Comparison of ENCODE assay signal across 7 cellular contexts in the genomic region with DNA sequence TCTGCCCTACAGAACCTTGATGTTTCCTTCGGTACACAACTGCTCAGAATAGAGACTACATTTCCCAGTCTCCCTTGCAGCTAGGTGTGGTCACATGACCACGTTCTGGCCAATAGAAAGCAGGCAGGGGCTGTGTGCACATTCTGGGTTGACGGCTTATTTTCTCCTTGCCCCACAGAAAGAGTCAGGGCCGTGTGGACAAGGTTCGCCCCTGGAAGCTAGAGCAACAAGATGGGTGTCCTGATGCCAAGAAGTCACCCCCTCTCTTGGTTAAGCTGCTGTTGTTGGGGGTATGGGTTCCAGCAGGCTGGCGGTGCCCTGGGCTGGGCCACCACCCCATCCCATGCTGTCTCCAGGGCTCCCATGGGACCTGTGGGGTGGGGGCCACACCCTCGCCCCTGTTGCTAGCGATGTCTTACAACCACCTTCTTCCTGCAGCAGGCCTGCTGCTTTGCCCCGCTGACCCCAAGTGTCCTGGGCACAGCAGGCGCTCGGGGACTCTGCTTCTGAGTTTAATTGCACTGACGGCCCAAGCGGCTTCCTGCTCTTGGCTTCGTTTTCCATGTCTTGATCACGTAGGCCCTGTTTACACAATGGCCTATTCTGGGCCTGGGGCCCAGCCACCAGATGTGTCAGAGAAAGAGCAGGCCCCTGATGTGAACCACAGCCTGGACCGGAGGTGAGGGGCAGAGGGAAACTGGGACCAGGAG. TPM values are rescaled to one million over a fixed set of nuclear protein-coding genes. Genes with fewer than 3 reads are reported as not detected.
DNase-seq lines count a peak whose midpoint lies in the region; ATAC-seq, FAIRE-seq and TF ChIP-seq lines count a peak whose summit lies in the region.

No MANE protein-coding gene starts in this region.

- DNase-seq in GM12891 (ENCODE audit: insufficient read length, low spot score) (peak; percentile 58), NCI-H2081 treated with DMSO at 0.1 percent for 48 hours (lab: John Stamatoyannopoulos, UW) (peak; percentile 91), WTC11 (ENCODE audit: low spot score) (peak; percentile 64), medulla oblongata (ENCODE audit: extremely low spot score) (peak; percentile 89)
- DNase-seq in effector memory CD4-positive, alpha-beta T cell, result peak in 2 of 3 donors; percentile 24 to 27
- peak; percentile 41 for DNase-seq in stimulated activated naive B cell treated with anti-CD40 and anti-IgM and Interleukin-4, amounts not matched to agents 10 μg/mL and 1 μg/mL and 100 μg/mL, for 72 hours

- H3K36me3 ChIP-seq in effector memory CD4-positive, alpha-beta T cell (ENCODE audit: control insufficient read depth, insufficient read depth, low read length), result no peaks in the 10 kb centered on the region

- no peak overlapping the region for H3K4me3 ChIP-seq in effector memory CD4-positive, alpha-beta T cell (ENCODE audit: insufficient read depth, low read depth, low read length, poor library complexity, severe bottlenecking)

- H3K27ac ChIP-seq in effector memory CD4-positive, alpha-beta T cell (ENCODE audit: insufficient read depth, low read length, poor library complexity, severe bottlenecking), result no peak overlapping the region

- no peaks in the 10 kb centered on the region for H3K36me3 Mint-ChIP-seq in WTC11
- H3K36me3 Mint-ChIP-seq in stimulated activated naive B cell treated with anti-CD40 and anti-IgM and Interleukin-4, amounts not matched to agents 10 μg/mL and 1 μg/mL and 100 μg/mL, for 72 hours, result peaks cover 24 to 49% of the 10 kb centered on the region in 2 donors

- peak overlapping the region; percentile 39 for H3K4me3 Mint-ChIP-seq in WTC11
- peak overlapping the region; percentile 47 to 57 for H3K4me3 Mint-ChIP-seq in stimulated activated naive B cell treated with anti-CD40 and anti-IgM and Interleukin-4, amounts not matched to agents 10 μg/mL and 1 μg/mL and 100 μg/mL, for 72 hours

- CTCF ChIA-PET in WTC11 (lab: Charles Lee), result interaction anchor here (0.7 to 4.8 kb wide), 12 partner anchors 9 to 262 kb away, joined by 3 to 127 read pairs (median 5); no protein-coding TSS in a partner anchor

- peak; percentile 97 for FAIRE-seq in GM12891 (lab: Jason Lieb, UNC)

- 0 out of 2 replicates have a peak, but pooled peaks have one; percentile 17 for TF ChIP-seq POLR2A in GM12891 (IDR thresholded peaks at IDR 0.05; ENCODE audit: low read depth, low read length)

- no peaks in the 10 kb centered on the region; the same call in 1 of the 2 replicates for H3K4me1 Mint-ChIP-seq in WTC11
- peaks cover 29 to 43% of the 10 kb centered on the region in 2 donors for H3K4me1 Mint-ChIP-seq in stimulated activated naive B cell treated with anti-CD40 and anti-IgM and Interleukin-4, amounts not matched to agents 10 μg/mL and 1 μg/mL and 100 μg/mL, for 72 hours

- H3K27me3 Mint-ChIP-seq in WTC11 (ENCODE audit: low read depth), result no peaks in the 10 kb centered on the region
- H3K27me3 Mint-ChIP-seq in stimulated activated naive B cell treated with anti-CD40 and anti-IgM and Interleukin-4, amounts not matched to agents 10 μg/mL and 1 μg/mL and 100 μg/mL, for 72 hours, result no peaks in the 10 kb centered on the region

- POLR2A ChIA-PET in WTC11 (lab: Charles Lee), result no interaction called here

- H3K9me3 Mint-ChIP-seq in WTC11, result no peaks in the 10 kb centered on the region
- no peaks in the 10 kb centered on the region for H3K9me3 Mint-ChIP-seq in stimulated activated naive B cell treated with anti-CD40 and anti-IgM and Interleukin-4, amounts not matched to agents 10 μg/mL and 1 μg/mL and 100 μg/mL, for 72 hours

- peak; percentile 45 for ATAC-seq in HG02763 (IDR thresholded peaks at IDR 0.05; ENCODE audit: unreplicated experiment)
- peak; percentile 67 for ATAC-seq in WTC11
- peak; percentile 83 to 87 for ATAC-seq in stimulated activated naive B cell treated with anti-CD40 and anti-IgM and Interleukin-4, amounts not matched to agents 10 μg/mL and 1 μg/mL and 100 μg/mL, for 72 hours (replicated peaks)

- H3K27ac Mint-ChIP-seq in WTC11, result no peak overlapping the region
- H3K27ac Mint-ChIP-seq in stimulated activated naive B cell treated with anti-CD40 and anti-IgM and Interleukin-4, amounts not matched to agents 10 μg/mL and 1 μg/mL and 100 μg/mL, for 72 hours, result peak overlapping the region; percentile 89

- no peaks in the 10 kb centered on the region for H3K4me1 ChIP-seq in effector memory CD4-positive, alpha-beta T cell (ENCODE audit: control insufficient read depth, insufficient read depth, low read length, poor library complexity, severe bottlenecking)

- no peaks in the 10 kb centered on the region for H3K27me3 ChIP-seq in effector memory CD4-positive, alpha-beta T cell (replicated peaks; ENCODE audit: control insufficient read depth, insufficient read depth, low read length, poor library complexity, severe bottlenecking)

- no peak for TF ChIP-seq CTCF in WTC11 (IDR thresholded peaks at IDR 0.05)

- no peaks in the 10 kb centered on the region for H3K9me3 ChIP-seq in effector memory CD4-positive, alpha-beta T cell (ENCODE audit: control insufficient read depth, low read length)

TF ChIP-seq in GM12891, 5 proteins besides CTCF, POLR2A, EP300 and RAD21:
- TF ChIP-seq SPI1 (IDR thresholded peaks at IDR 0.05; ENCODE audit: low read depth, low read length), result no peak
- no peak for TF ChIP-seq PAX5 (IDR thresholded peaks at IDR 0.05; ENCODE audit: insufficient read depth, low read length, severe bottlenecking)
- TF ChIP-seq POU2F2 (IDR thresholded peaks at IDR 0.05; ENCODE audit: low read depth, low read length), result no peak
- no peak for TF ChIP-seq TAF1 (IDR thresholded peaks at IDR 0.05; ENCODE audit: low read depth, low read length)
- no peak for TF ChIP-seq POLR2AphosphoS5 (IDR thresholded peaks at IDR 0.05; ENCODE audit: low read depth, low read length)

TF ChIP-seq in WTC11, 78 proteins besides CTCF, POLR2A, EP300 and RAD21:
- TF ChIP-seq, protein P1, sequence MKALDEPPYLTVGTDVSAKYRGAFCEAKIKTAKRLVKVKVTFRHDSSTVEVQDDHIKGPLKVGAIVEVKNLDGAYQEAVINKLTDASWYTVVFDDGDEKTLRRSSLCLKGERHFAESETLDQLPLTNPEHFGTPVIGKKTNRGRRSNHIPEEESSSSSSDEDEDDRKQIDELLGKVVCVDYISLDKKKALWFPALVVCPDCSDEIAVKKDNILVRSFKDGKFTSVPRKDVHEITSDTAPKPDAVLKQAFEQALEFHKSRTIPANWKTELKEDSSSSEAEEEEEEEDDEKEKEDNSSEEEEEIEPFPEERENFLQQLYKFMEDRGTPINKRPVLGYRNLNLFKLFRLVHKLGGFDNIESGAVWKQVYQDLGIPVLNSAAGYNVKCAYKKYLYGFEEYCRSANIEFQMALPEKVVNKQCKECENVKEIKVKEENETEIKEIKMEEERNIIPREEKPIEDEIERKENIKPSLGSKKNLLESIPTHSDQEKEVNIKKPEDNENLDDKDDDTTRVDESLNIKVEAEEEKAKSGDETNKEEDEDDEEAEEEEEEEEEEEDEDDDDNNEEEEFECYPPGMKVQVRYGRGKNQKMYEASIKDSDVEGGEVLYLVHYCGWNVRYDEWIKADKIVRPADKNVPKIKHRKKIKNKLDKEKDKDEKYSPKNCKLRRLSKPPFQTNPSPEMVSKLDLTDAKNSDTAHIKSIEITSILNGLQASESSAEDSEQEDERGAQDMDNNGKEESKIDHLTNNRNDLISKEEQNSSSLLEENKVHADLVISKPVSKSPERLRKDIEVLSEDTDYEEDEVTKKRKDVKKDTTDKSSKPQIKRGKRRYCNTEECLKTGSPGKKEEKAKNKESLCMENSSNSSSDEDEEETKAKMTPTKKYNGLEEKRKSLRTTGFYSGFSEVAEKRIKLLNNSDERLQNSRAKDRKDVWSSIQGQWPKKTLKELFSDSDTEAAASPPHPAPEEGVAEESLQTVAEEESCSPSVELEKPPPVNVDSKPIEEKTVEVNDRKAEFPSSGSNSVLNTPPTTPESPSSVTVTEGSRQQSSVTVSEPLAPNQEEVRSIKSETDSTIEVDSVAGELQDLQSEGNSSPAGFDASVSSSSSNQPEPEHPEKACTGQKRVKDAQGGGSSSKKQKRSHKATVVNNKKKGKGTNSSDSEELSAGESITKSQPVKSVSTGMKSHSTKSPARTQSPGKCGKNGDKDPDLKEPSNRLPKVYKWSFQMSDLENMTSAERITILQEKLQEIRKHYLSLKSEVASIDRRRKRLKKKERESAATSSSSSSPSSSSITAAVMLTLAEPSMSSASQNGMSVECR (CRISPR knock-in tag; IDR thresholded peaks at IDR 0.05; ENCODE audit: borderline replicate concordance), result no peak
- TF ChIP-seq, protein P2, sequence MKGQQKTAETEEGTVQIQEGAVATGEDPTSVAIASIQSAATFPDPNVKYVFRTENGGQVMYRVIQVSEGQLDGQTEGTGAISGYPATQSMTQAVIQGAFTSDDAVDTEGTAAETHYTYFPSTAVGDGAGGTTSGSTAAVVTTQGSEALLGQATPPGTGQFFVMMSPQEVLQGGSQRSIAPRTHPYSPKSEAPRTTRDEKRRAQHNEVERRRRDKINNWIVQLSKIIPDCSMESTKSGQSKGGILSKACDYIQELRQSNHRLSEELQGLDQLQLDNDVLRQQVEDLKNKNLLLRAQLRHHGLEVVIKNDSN (CRISPR knock-in tag; IDR thresholded peaks at IDR 0.05), result peak; percentile 94
- TF ChIP-seq, protein P3, sequence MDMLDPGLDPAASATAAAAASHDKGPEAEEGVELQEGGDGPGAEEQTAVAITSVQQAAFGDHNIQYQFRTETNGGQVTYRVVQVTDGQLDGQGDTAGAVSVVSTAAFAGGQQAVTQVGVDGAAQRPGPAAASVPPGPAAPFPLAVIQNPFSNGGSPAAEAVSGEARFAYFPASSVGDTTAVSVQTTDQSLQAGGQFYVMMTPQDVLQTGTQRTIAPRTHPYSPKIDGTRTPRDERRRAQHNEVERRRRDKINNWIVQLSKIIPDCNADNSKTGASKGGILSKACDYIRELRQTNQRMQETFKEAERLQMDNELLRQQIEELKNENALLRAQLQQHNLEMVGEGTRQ (CRISPR knock-in tag; IDR thresholded peaks at IDR 0.05), result peak; percentile 96
- TF ChIP-seq ZNF416 (CRISPR knock-in tag; IDR thresholded peaks at IDR 0.05) (no peak), SOX15 (CRISPR knock-in tag; IDR thresholded peaks at IDR 0.05) (no peak), NFYB (CRISPR knock-in tag; conservative IDR thresholded peaks at IDR 0.05; ENCODE audit: low read depth) (peak; percentile 60)

RNA-seq across cellular contexts. Expression of a gene that starts 24.9 kb away (rescaled TPM):
- polyA plus RNA-seq in GM12891 (2012; ENCODE audit: low read depth, missing spikeins), result 9.5 TPM
- total RNA-seq in WTC11 (2021), result 9.3 to 12.5 TPM (median 9.9 TPM) in 3 replicates

Comparison
In these comparisons a context has a peak if more than half of its experiments do, and no peak if none do; other contexts are left out.
1. DNase-seq: peak in every context shown above with its lines; median percentile 91 in NCI-H2081 treated with DMSO at 0.1 percent for 48 hours; 89 in medulla oblongata; 64 in WTC11; 58 in GM12891; 41 in stimulated activated naive B cell treated with anti-CD40 and anti-IgM and Interleukin-4, amounts not matched to agents 10 μg/mL and 1 μg/mL and 100 μg/mL, for 72 hours; 26 in effector memory CD4-positive, alpha-beta T cell.